Comparison of ENCODE assay signal across 1 cellular context in genomic region chr1:150979723-150980056, GRCh38.
A peak's percentile ranks its signal among the peaks of the same experiment; 100 is the strongest.
TF ChIP-seq lines count a peak whose summit lies in the region.

No MANE protein-coding gene starts in this region.

TF ChIP-seq in HEK293, 187 proteins besides CTCF, POLR2A, EP300 and RAD21 (continued from another document):
- TF ChIP-seq ZBTB10 (tag by site-specific recombination; IDR thresholded peaks at IDR 0.05) (0 out of 2 replicates have a peak, but pooled peaks have one; percentile 8), HOXA7 (CRISPR knock-in tag; IDR thresholded peaks at IDR 0.05; ENCODE audit: borderline replicate concordance) (no peak), ZBTB8A (tag by site-specific recombination; IDR thresholded peaks at IDR 0.05) (0 out of 2 replicates have a peak, but pooled peaks have one; percentile 1), SP3 (tag by site-specific recombination; IDR thresholded peaks at IDR 0.05) (0 out of 2 replicates have a peak, but pooled peaks have one; percentile 15), ZNF777 (tag by site-specific recombination; IDR thresholded peaks at IDR 0.05; ENCODE audit: borderline replicate concordance) (no peak), ZNF768 (tag by site-specific recombination; IDR thresholded peaks at IDR 0.05) (no peak)
